Comparison of ENCODE assay signal across 8 cellular contexts in genomic region chr20:10218536-10219451, GRCh38. TPM values are rescaled to one million over a fixed set of nuclear protein-coding genes. Genes with fewer than 3 reads are reported as not detected.
DNase-seq lines count a peak whose midpoint lies in the region; ATAC-seq and TF ChIP-seq lines count a peak whose summit lies in the region.

SNAP25 (plus strand) TSS chr20:10218830; CDS start chr20:10275492, 56,662 bp downstream.

- no peaks in the 10 kb centered on the region for H4K20me1 ChIP-seq in Karpas-422 (ENCODE audit: insufficient read depth, low read depth, low read length)

- no peak within 1 kb of the TSS for H2BK12ac ChIP-seq in neuronal stem cell (ENCODE audit: low read length)

- no peak within 1 kb of the TSS for H3K23ac ChIP-seq in neuronal stem cell (ENCODE audit: low read depth, low read length, poor library complexity)

- peak within 1 kb of the TSS; percentile 97 for H3K4me2 ChIP-seq in neuronal stem cell (ENCODE audit: insufficient read depth, low read length, poor library complexity, severe bottlenecking)
- no peak within 1 kb of the TSS for H3K4me2 ChIP-seq in Karpas-422 (ENCODE audit: low read depth, low read length, poor library complexity, severe bottlenecking)

- no peaks in the 10 kb centered on the region for H3K79me1 ChIP-seq in neuronal stem cell (ENCODE audit: low read depth, low read length)

- H2AFZ ChIP-seq in neuronal stem cell (ENCODE audit: low read length): peak within 1 kb of the TSS; percentile 97
- no peak within 1 kb of the TSS for H2AFZ ChIP-seq in Karpas-422 (ENCODE audit: low read length)

- peak within 1 kb of the TSS; percentile 31 for H3K4ac ChIP-seq in neuronal stem cell (ENCODE audit: low read length)

- H3K36me3 ChIP-seq in neuronal stem cell (replicated peaks in 1 of 2; ENCODE audit: control insufficient read depth in 2 of 2, insufficient read depth in 2 of 2, low read length in 2 of 2) (no peaks in the 10 kb centered on the region), aorta (ENCODE audit: control insufficient read depth in 1 of 2, insufficient read depth in 2 of 2, low read length in 1 of 2) (no peaks in the 10 kb centered on the region), Karpas-422 (ENCODE audit: insufficient read depth, low read length) (no peaks in the 10 kb centered on the region)

- peak within 1 kb of the TSS; percentile 58 to 80 for H3K4me3 ChIP-seq in neuronal stem cell (ENCODE audit: low read length in 2 of 2)
- peak within 1 kb of the TSS; percentile 36 to 62 for H3K4me3 ChIP-seq in aorta (ENCODE audit: low read length in 2 of 2)
- H3K4me3 ChIP-seq in Karpas-422 (ENCODE audit: low read length): no peak within 1 kb of the TSS

- peak within 1 kb of the TSS; percentile 57 for H2AK5ac ChIP-seq in neuronal stem cell (ENCODE audit: low read depth, low read length)

- peak; percentile 78 for ATAC-seq in aorta (ENCODE audit: low FRiP score)

- H3K79me2 ChIP-seq in Karpas-422 (ENCODE audit: low read length): no peaks in the 10 kb centered on the region

- peak within 1 kb of the TSS; percentile 68 for H2BK120ac ChIP-seq in neuronal stem cell (ENCODE audit: low read depth, low read length)

- no peak for TF ChIP-seq CTCF in AG09319 (IDR thresholded peaks at IDR 0.05; ENCODE audit: low read depth, low read length)

- WGBS in neuronal stem cell (ENCODE audit: extremely low coverage in 2 of 2, insufficient read length in 2 of 2, insufficient replicate concordance in 1 of 2), 2 donors: no CpG with 5 or more reads among the region's 53 CpGs
- 1% methylated on average over 53 of the region's 53 CpGs for WGBS in aorta, 2 donors

- H3K27me3 ChIP-seq in neuronal stem cell (ENCODE audit: control insufficient read depth in 3 of 3, insufficient read depth in 3 of 3, low read depth in 1 of 3, low read length in 3 of 3) (peaks cover 0 to 37% (median 5%) of the 10 kb centered on the region in 3 experiments), aorta (ENCODE audit: control insufficient read depth in 1 of 2, insufficient read depth in 2 of 2, low read length in 1 of 2) (peaks cover 0 to 2% of the 10 kb centered on the region in 2 donors), Karpas-422 (ENCODE audit: low read length) (no peaks in the 10 kb centered on the region)

- peak within 1 kb of the TSS; percentile 97 for H3K18ac ChIP-seq in neuronal stem cell (ENCODE audit: low read length)

- peak within 1 kb of the TSS; percentile 97 for H4K8ac ChIP-seq in neuronal stem cell (ENCODE audit: low read depth, low read length)

- peak within 1 kb of the TSS; percentile 72 for H3K9ac ChIP-seq in neuronal stem cell (ENCODE audit: low read depth, low read length, poor library complexity)
- H3K9ac ChIP-seq in Karpas-422 (ENCODE audit: low read length): no peak within 1 kb of the TSS

- peak within 1 kb of the TSS; percentile 91 for H2BK5ac ChIP-seq in neuronal stem cell (ENCODE audit: low read length)

- H3K14ac ChIP-seq in neuronal stem cell (ENCODE audit: low read length): peak within 1 kb of the TSS; percentile 95

- H4K91ac ChIP-seq in neuronal stem cell (ENCODE audit: low read depth, low read length, poor library complexity): no peak within 1 kb of the TSS

- H2BK15ac ChIP-seq in neuronal stem cell (ENCODE audit: low read length): peak within 1 kb of the TSS; percentile 95

- peak within 1 kb of the TSS; percentile 89 for H3K27ac ChIP-seq in neuronal stem cell (replicated peaks; ENCODE audit: low read length)
- H3K27ac ChIP-seq in aorta (ENCODE audit: low read depth in 1 of 2, low read length in 2 of 2): peak within 1 kb of the TSS in 1 of 2 donors; percentile 78
- no peak within 1 kb of the TSS for H3K27ac ChIP-seq in Karpas-422 (ENCODE audit: low read length)

- intact Hi-C loops in aorta (cut with DNase I): loop anchor here (2.0 to 10.0 kb wide), 4 partner anchors 149 to 241 kb away; partner anchors contain the start of genes MKKS (in 1 of the 2) and SLX4IP (in 1 of the 2)

- H3K4me1 ChIP-seq in neuronal stem cell (ENCODE audit: control insufficient read depth in 2 of 2, insufficient read depth in 1 of 2, low read depth in 1 of 2, low read length in 2 of 2) (peaks cover 6 to 7% of the 10 kb centered on the region in 2 donors), aorta (ENCODE audit: control insufficient read depth in 1 of 2, insufficient read depth in 2 of 2, low read length in 2 of 2) (no peaks in the 10 kb centered on the region), Karpas-422 (ENCODE audit: low read length) (no peaks in the 10 kb centered on the region)

- H3K9me2 ChIP-seq in Karpas-422 (replicated peaks; ENCODE audit: insufficient read depth, low read length): no peaks in the 10 kb centered on the region

- DNase-seq in AG09319 (ENCODE audit: extremely low read depth, low read depth) (peak; percentile 77), HPDE6-E6E7 (ENCODE audit: extremely low spot score) (peak; percentile 77), NCI-H82 treated with DMSO at 0.1 percent for 48 hours (lab: John Stamatoyannopoulos, UW; ENCODE audit: unreplicated experiment) (peak; percentile 87), germinal center (ENCODE audit: low spot score) (peak; percentile 15), neuronal stem cell (ENCODE audit: low spot score) (peak; percentile 87), aorta (peak; percentile 58 to 86), Karpas-422 (no peak)
- peak; percentile 32 for DNase-seq in activated naive CD4-positive, alpha-beta T cell treated with anti-CD3 and anti-CD28 coated beads, Interleukin-2, amount 50 U/mL, for 16 hours

- no peaks in the 10 kb centered on the region for H3K9me3 ChIP-seq in neuronal stem cell (replicated peaks in 1 of 2; ENCODE audit: control insufficient read depth in 2 of 2, insufficient read depth in 1 of 2, low read depth in 1 of 2, low read length in 2 of 2)
- H3K9me3 ChIP-seq in aorta (ENCODE audit: control insufficient read depth, low read length): no peaks in the 10 kb centered on the region
- no peaks in the 10 kb centered on the region for H3K9me3 ChIP-seq in Karpas-422 (ENCODE audit: low read length)

RNA-seq across cellular contexts. Expression of gene SNAP25, which starts in this region (rescaled TPM):
- polyA plus RNA-seq in neuronal stem cell (2013, experiment 1 of 2): 0.86 TPM
- polyA plus RNA-seq in neuronal stem cell (2013, experiment 2 of 2): 0.68 TPM
- 10 to 100 TPM; 10.9 to 15.5 TPM for total RNA-seq in aorta
- 1 to 10 TPM; 2.1 to 3.3 TPM for polyA plus RNA-seq in aorta
- not detected in 2 replicates for total RNA-seq in Karpas-422 (2014; rRNA removed; shearing (Covaris generic); ENCODE audit: low replicate concordance)

Comparison
In these comparisons a context has a peak if more than half of its experiments do, and no peak if none do; other contexts are left out.
1. RNA of gene SNAP25 (total RNA-seq): 10.9 to 15.5 TPM in aorta; not detected in Karpas-422; every median in the first group is over 10 times any median in the second.